In genomic region chrX:40853004-40853815, GRCh38 we compare ENCODE assay signal across 20 cellular contexts.
"Had no signal": no experiment of that assay in that cellular context is flagged by ENCODE, and none has a peak within 500 bp of the region (broad histone marks: within the 10 kb centered on the region; RNA-seq: fewer than 3 reads in every experiment).

No MANE protein-coding gene starts in this region.

- H3K36me3 Mint-ChIP-seq: activated naive CD4-positive, alpha-beta T cell treated with anti-CD3 and anti-CD28 coated beads, Interleukin-2, amount 10 ng/mL, durations not matched to agents 7 days and 5 days had no signal

- H3K36me3 ChIP-seq: spleen had no signal

- H3K4me3 Mint-ChIP-seq: activated CD4-positive, alpha-beta T cell treated with anti-CD3 and anti-CD28 coated beads, Interleukin-2, amount 10 ng/mL, durations not matched to agents 7 days and 5 days; activated naive CD4-positive, alpha-beta T cell treated with anti-CD3 and anti-CD28 coated beads, Interleukin-2, amount 10 ng/mL, durations not matched to agents 7 days and 5 days; activated naive CD8-positive, alpha-beta T cell treated with anti-CD3 and anti-CD28 coated beads, Interleukin-2, amount 50 U/mL, for 24 hours; activated T-cell treated with anti-CD3 and anti-CD28 coated beads, Interleukin-2, amount 50 U/mL, for 4 hours; dendritic cell treated with granulocyte-macrophage colony-stimulating factor and Interleukin-4, amounts not matched to agents 40 ng/mL and 50 ng/mL, for 4 days; nephron had no signal

- H3K4me1 Mint-ChIP-seq: activated CD4-positive, alpha-beta T cell treated with anti-CD3 and anti-CD28 coated beads, Interleukin-2, amount 10 ng/mL, durations not matched to agents 7 days and 5 days; activated naive CD4-positive, alpha-beta T cell treated with anti-CD3 and anti-CD28 coated beads, Interleukin-2, amount 10 ng/mL, durations not matched to agents 7 days and 5 days; nephron had no signal

- H3K27me3 Mint-ChIP-seq: activated CD4-positive, alpha-beta T cell treated with anti-CD3 and anti-CD28 coated beads, Interleukin-2, amount 10 ng/mL, durations not matched to agents 7 days and 5 days; activated naive CD4-positive, alpha-beta T cell treated with anti-CD3 and anti-CD28 coated beads, Interleukin-2, amount 10 ng/mL, durations not matched to agents 7 days and 5 days; activated naive CD8-positive, alpha-beta T cell treated with anti-CD3 and anti-CD28 coated beads, Interleukin-2, amount 50 U/mL, for 24 hours; dendritic cell treated with granulocyte-macrophage colony-stimulating factor and Interleukin-4, amounts not matched to agents 40 ng/mL and 50 ng/mL, for 4 days had no signal

- ATAC-seq: activated CD4-positive, CD25-positive, alpha-beta regulatory T cell treated with anti-CD3 and anti-CD28 coated beads, Interleukin-2, amount 50 U/mL, for 24 hours; activated T-cell treated with anti-CD3 and anti-CD28 coated beads, Interleukin-2, amount 50 U/mL, for 4 hours had no signal

- H3K4me1 ChIP-seq: spleen had no signal

- H3K9me3 Mint-ChIP-seq: activated CD4-positive, alpha-beta T cell treated with anti-CD3 and anti-CD28 coated beads, Interleukin-2, amount 10 ng/mL, durations not matched to agents 7 days and 5 days; activated naive CD4-positive, alpha-beta T cell treated with anti-CD3 and anti-CD28 coated beads, Interleukin-2, amount 10 ng/mL, durations not matched to agents 7 days and 5 days; activated naive CD8-positive, alpha-beta T cell treated with anti-CD3 and anti-CD28 coated beads, Interleukin-2, amount 50 U/mL, for 24 hours; activated T-cell treated with anti-CD3 and anti-CD28 coated beads, Interleukin-2, amount 50 U/mL, for 4 hours had no signal

- H3K27ac ChIP-seq: spleen had no signal

- H3K27ac Mint-ChIP-seq: activated CD4-positive, alpha-beta T cell treated with anti-CD3 and anti-CD28 coated beads, Interleukin-2, amount 10 ng/mL, durations not matched to agents 7 days and 5 days; activated naive CD4-positive, alpha-beta T cell treated with anti-CD3 and anti-CD28 coated beads, Interleukin-2, amount 10 ng/mL, durations not matched to agents 7 days and 5 days; dendritic cell treated with granulocyte-macrophage colony-stimulating factor and Interleukin-4, amounts not matched to agents 40 ng/mL and 50 ng/mL, for 4 days; nephron had no signal

- H3K4me3 ChIP-seq: spleen had no signal

- DNase-seq: activated CD4-positive, alpha-beta T cell treated with anti-CD3 and anti-CD28 coated beads, Interleukin-2, amount 10 ng/mL, durations not matched to agents 7 days and 5 days; activated CD8-positive, alpha-beta memory T cell treated with anti-CD3 and anti-CD28 coated beads, Interleukin-2, amount 50 U/mL, for 4 hours; activated effector memory CD4-positive, alpha-beta T cell treated with Interleukin-2 at 50 U/mL for 16 hours; activated naive CD4-positive, alpha-beta T cell treated with anti-CD3 and anti-CD28 coated beads, Interleukin-2, amount 10 ng/mL, durations not matched to agents 7 days and 5 days; activated naive CD8-positive, alpha-beta T cell treated with anti-CD3 and anti-CD28 coated beads, Interleukin-2, amount 50 U/mL, for 24 hours; activated T-cell treated with anti-CD3 and anti-CD28 coated beads, Interleukin-2, amount 50 U/mL, for 4 hours; anterior cingulate cortex; cerebellar nuclear complex; effector memory CD4-positive, alpha-beta T cell; kidney; midbrain; nucleus accumbens; posterior cingulate gyrus; retina; spleen; stimulated activated naive CD4-positive, alpha-beta T cell; T-helper 9 cell had no signal
